17 cellular contexts compared by ENCODE assay signal in the genomic region with DNA sequence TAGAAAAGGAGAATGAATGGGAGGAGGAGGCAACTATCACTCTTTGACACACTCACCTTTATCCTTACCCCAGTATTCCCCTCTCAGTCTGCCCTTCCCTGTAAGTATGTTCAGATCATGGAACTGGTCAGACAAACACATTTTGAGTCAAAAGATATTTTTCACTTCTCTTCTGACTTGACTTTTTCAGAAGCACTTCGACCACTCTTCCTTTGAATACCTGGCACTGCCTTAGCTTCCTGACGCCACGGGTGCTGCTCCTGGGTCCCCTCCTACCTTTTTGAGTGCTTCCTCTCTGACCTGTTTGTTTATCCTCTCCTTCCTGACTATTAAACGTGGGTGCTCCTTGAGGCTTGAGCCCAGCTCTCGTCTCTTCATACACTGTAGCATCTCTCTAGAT. TPM values are rescaled to one million over a fixed set of nuclear protein-coding genes. Genes with fewer than 3 reads are reported as not detected.
DNase-seq lines count a peak whose midpoint lies in the region; ATAC-seq and TF ChIP-seq lines count a peak whose summit lies in the region.
"Had no signal": no experiment of that assay in that cellular context is flagged by ENCODE, and none has a peak within 500 bp of the region (broad histone marks: within the 10 kb centered on the region; RNA-seq: fewer than 3 reads in every experiment).

No MANE protein-coding gene starts in this region.

- DNase-seq in activated CD4-positive, alpha-beta T cell treated with anti-CD3 and anti-CD28 coated beads for 36 hours, result peak; percentile 30
- DNase-seq in activated CD4-positive, alpha-beta T cell treated with anti-CD3 and anti-CD28 coated beads, Interleukin-2, amount 50 U/mL, for 4 hours, result no peak
- DNase-seq in T-helper 17 cell (no peak), mesenchymal stem cell (no peak), coronary artery (ENCODE audit: low spot score) (no peak), GM10248 (ENCODE audit: extremely low spot score) (no peak)
- DNase-seq: 8988T; effector memory CD8-positive, alpha-beta T cell; NCI-H1105 treated with DMSO at 0.1 percent for 48 hours; NCI-H446 treated with DMSO at 0.1 percent for 48 hours; stimulated activated CD4-positive, alpha-beta T cell treated with anti-CD3 and anti-CD28 coated beads, Interleukin-2, amount 100 ng/mL, for 24 hours had no signal

- H3K9ac ChIP-seq in mesenchymal stem cell (ENCODE audit: low read length), result no peak overlapping the region

- H3K4me1 ChIP-seq in mesenchymal stem cell (ENCODE audit: control insufficient read depth, insufficient read depth, low read depth, low read length), result peaks cover 4% of the 10 kb centered on the region

- H2BK15ac ChIP-seq in mesenchymal stem cell (ENCODE audit: low read depth, poor library complexity, severe bottlenecking), result no peak overlapping the region

- no peak overlapping the region for H3K4me3 ChIP-seq in mesenchymal stem cell (ENCODE audit: insufficient read depth in 1 of 2, low read depth in 1 of 2, low read length in 2 of 2)
- no peak overlapping the region for H3K4me3 ChIP-seq in coronary artery
- H3K4me3 ChIP-seq: GM23338, right atrium auricular region had no signal

- H3K4me3 Mint-ChIP-seq in activated CD4-positive, alpha-beta T cell treated with anti-CD3 and anti-CD28 coated beads for 36 hours, result peak overlapping the region; percentile 17
- H3K4me3 Mint-ChIP-seq in T-helper 17 cell, result peak overlapping the region; percentile 83
- H3K4me3 Mint-ChIP-seq: GM23338, neural crest cell had no signal

- H2BK120ac ChIP-seq in mesenchymal stem cell (ENCODE audit: low read depth, low read length), result no peak overlapping the region

- H3K27me3 ChIP-seq in mesenchymal stem cell (ENCODE audit: control insufficient read depth in 1 of 2, insufficient read depth in 1 of 2, low read length in 2 of 2), result peaks cover 0 to 3% of the 10 kb centered on the region in 2 experiments
- H3K27me3 ChIP-seq: right atrium auricular region had no signal

- H3K27ac Mint-ChIP-seq in activated CD4-positive, alpha-beta T cell treated with anti-CD3 and anti-CD28 coated beads for 36 hours, result peak overlapping the region; percentile 96
- peak overlapping the region; percentile 91 for H3K27ac Mint-ChIP-seq in T-helper 17 cell
- H3K27ac Mint-ChIP-seq: GM23338 had no signal

- no peaks in the 10 kb centered on the region for H3K79me1 ChIP-seq in mesenchymal stem cell (replicated peaks; ENCODE audit: low read length, poor library complexity, severe bottlenecking)

- H3K9me3 Mint-ChIP-seq in activated CD4-positive, alpha-beta T cell treated with anti-CD3 and anti-CD28 coated beads for 36 hours (ENCODE audit: low read depth), result no peaks in the 10 kb centered on the region
- H3K9me3 Mint-ChIP-seq: effector memory CD8-positive, alpha-beta T cell; GM23338; neural crest cell had no signal

- H2BK12ac ChIP-seq in mesenchymal stem cell (ENCODE audit: low read length in 2 of 2), result no peak overlapping the region

- no peak overlapping the region for H3K4me2 ChIP-seq in mesenchymal stem cell (ENCODE audit: low read length, poor library complexity, severe bottlenecking)
- H3K4me2 ChIP-seq: GM23338 had no signal

- H3K27me3 Mint-ChIP-seq in activated CD4-positive, alpha-beta T cell treated with anti-CD3 and anti-CD28 coated beads for 36 hours, result no peaks in the 10 kb centered on the region
- no peaks in the 10 kb centered on the region for H3K27me3 Mint-ChIP-seq in T-helper 17 cell
- H3K27me3 Mint-ChIP-seq: effector memory CD8-positive, alpha-beta T cell had no signal

- POLR2A ChIA-PET in activated CD4-positive, alpha-beta T cell treated with anti-CD3 and anti-CD28 coated beads for 36 hours (lab: Charles Lee), result no interaction called here
- POLR2A ChIA-PET in GM10248 (lab: Yijun Ruan, JAX), result no interaction called here

- H3K27ac ChIP-seq in mesenchymal stem cell (ENCODE audit: low read length, poor library complexity, severe bottlenecking) (no peak overlapping the region), coronary artery (no peak overlapping the region)
- H3K27ac ChIP-seq: right atrium auricular region had no signal

- H2AK5ac ChIP-seq in mesenchymal stem cell (ENCODE audit: low read length, severe bottlenecking), result peak overlapping the region; percentile 56

- peak; percentile 7 for ATAC-seq in activated CD4-positive, alpha-beta T cell treated with anti-CD3 and anti-CD28 coated beads for 36 hours
- peak; percentile 13 for ATAC-seq in GM21390 (IDR thresholded peaks at IDR 0.05; ENCODE audit: unreplicated experiment)
- ATAC-seq in T-helper 17 cell, result no peak
- no peak for ATAC-seq in GM21447 (IDR thresholded peaks at IDR 0.05; ENCODE audit: unreplicated experiment)
- ATAC-seq: GM23338 had no signal

- H3K18ac ChIP-seq in mesenchymal stem cell (ENCODE audit: low read depth in 1 of 2, low read length in 2 of 2), result no peak overlapping the region

- H3K14ac ChIP-seq in mesenchymal stem cell (ENCODE audit: low read length in 2 of 2), result no peak overlapping the region

- H4K8ac ChIP-seq in mesenchymal stem cell (ENCODE audit: low read length), result no peak overlapping the region

- peaks cover 72% of the 10 kb centered on the region for H3K4me1 Mint-ChIP-seq in activated CD4-positive, alpha-beta T cell treated with anti-CD3 and anti-CD28 coated beads for 36 hours
- H3K4me1 Mint-ChIP-seq in T-helper 17 cell, result peaks cover 42% of the 10 kb centered on the region
- H3K4me1 Mint-ChIP-seq: neural crest cell had no signal

- no peak overlapping the region for H2BK5ac ChIP-seq in mesenchymal stem cell (ENCODE audit: low read depth, low read length, poor library complexity, severe bottlenecking)

- no peaks in the 10 kb centered on the region for H3K9me3 ChIP-seq in T-helper 17 cell (ENCODE audit: control insufficient read depth, low read length, poor library complexity, severe bottlenecking)
- no peaks in the 10 kb centered on the region for H3K9me3 ChIP-seq in mesenchymal stem cell (ENCODE audit: control insufficient read depth, low read length)
- H3K9me3 ChIP-seq: right atrium auricular region had no signal

- no peak overlapping the region for H4K91ac ChIP-seq in mesenchymal stem cell (ENCODE audit: low read length)

- no peak overlapping the region for H3K4ac ChIP-seq in mesenchymal stem cell (ENCODE audit: low read depth in 1 of 2, low read length in 2 of 2)

- H3K36me3 ChIP-seq in mesenchymal stem cell (ENCODE audit: control insufficient read depth in 1 of 2, insufficient read depth in 2 of 2, low read depth in 1 of 2, low read length in 2 of 2), result no peaks in the 10 kb centered on the region
- H3K36me3 ChIP-seq: right atrium auricular region had no signal

- CTCF ChIA-PET in activated CD4-positive, alpha-beta T cell treated with anti-CD3 and anti-CD28 coated beads for 36 hours (lab: Charles Lee), result interaction anchor here (0.6 to 2.0 kb wide), 4 partner anchors 27 to 176 kb away, joined by 3 to 8 read pairs (median 4); no protein-coding TSS in a partner anchor
- CTCF ChIA-PET in GM10248 (lab: Yijun Ruan, JAX), result interaction anchor here (0.9 to 1.7 kb wide), 2 partner anchors 27 to 206 kb away, joined by 3 to 4 read pairs; no protein-coding TSS in a partner anchor

- intact Hi-C loops in activated CD4-positive, alpha-beta T cell treated with anti-CD3 and anti-CD28 coated beads for 36 hours (cut with DNase I, micrococcal nuclease), result loop anchor here (2.0 to 10.0 kb wide), 3 partner anchors 74 to 1100 kb away; partner anchors contain the start of gene OTUD1 (in 1 of the 2)

- H3K36me3 Mint-ChIP-seq in activated CD4-positive, alpha-beta T cell treated with anti-CD3 and anti-CD28 coated beads for 36 hours (ENCODE audit: low read depth), result no peaks in the 10 kb centered on the region
- H3K36me3 Mint-ChIP-seq in T-helper 17 cell (ENCODE audit: low read depth), result no peaks in the 10 kb centered on the region

- H2AFZ ChIP-seq in mesenchymal stem cell (ENCODE audit: low read depth, low read length), result no peak overlapping the region

- no peak overlapping the region for H3K23ac ChIP-seq in mesenchymal stem cell (ENCODE audit: low read length in 2 of 2)

- TF ChIP-seq CTCF in coronary artery (IDR thresholded peaks at IDR 0.05), result no peak
- no peak for TF ChIP-seq CTCF in GM10248 (IDR thresholded peaks at IDR 0.05; ENCODE audit: control extremely low read depth, extremely low read depth, low read depth, missing control alignments)

- 64% methylated on average over 5 of the region's 5 CpGs for WGBS in mesenchymal stem cell

RNA-seq across cellular contexts. Expression of gene C10orf67, which starts 19.8 kb away (rescaled TPM):
- under 1 TPM; 0.16 to 0.41 TPM for total RNA-seq in activated CD4-positive, alpha-beta T cell treated with anti-CD3 and anti-CD28 coated beads for 36 hours
- under 1 TPM in 1 of 2 donors, not detected in 1; 0.26 TPM for total RNA-seq in T-helper 17 cell
- polyA plus RNA-seq in mesenchymal stem cell (2013, experiment 1 of 2), result 0.15 TPM
- polyA plus RNA-seq in mesenchymal stem cell (2013, experiment 2 of 2), result 0.05 TPM
- total RNA-seq: GM23338, urinary bladder had no signal
- polyA plus RNA-seq: urinary bladder had no signal

Comparison
In these comparisons a context has a peak if more than half of its experiments do, and no peak if none do; other contexts are left out.
1. ATAC-seq: peak in activated CD4-positive, alpha-beta T cell treated with anti-CD3 and anti-CD28 coated beads for 36 hours (single experiment) and GM21390 (single experiment); none in T-helper 17 cell (single experiment) and GM21447 (single experiment).